Comparison of ENCODE assay signal across 19 cellular contexts in genomic region chr10:119505131-119505551, GRCh38. TPM values are rescaled to one million over a fixed set of nuclear protein-coding genes. Genes with fewer than 3 reads are reported as not detected.
DNase-seq lines count a peak whose midpoint lies in the region; ATAC-seq lines count a peak whose summit lies in the region.
"Had no signal": no experiment of that assay in that cellular context is flagged by ENCODE, and none has a peak within 500 bp of the region (broad histone marks: within the 10 kb centered on the region; RNA-seq: fewer than 3 reads in every experiment).

No MANE protein-coding gene starts in this region.

- intact Hi-C loops in activated CD4-positive, alpha-beta T cell treated with anti-CD3 and anti-CD28 coated beads for 36 hours (cut with DNase I, micrococcal nuclease): no loop called here

- no peak overlapping the region for H3K4me3 Mint-ChIP-seq in activated CD4-positive, alpha-beta T cell treated with anti-CD3 and anti-CD28 coated beads for 36 hours
- H3K4me3 Mint-ChIP-seq: activated CD4-positive, alpha-beta memory T cell treated with anti-CD3 and anti-CD28 coated beads, Interleukin-2, amount 10 ng/mL, durations not matched to agents 7 days and 5 days; activated T-helper 17 cell treated with anti-CD3 and anti-CD28 coated beads, Interleukin-2, amount 50 U/mL, for 72 hours; memory B cell had no signal

- POLR2A ChIA-PET in activated CD4-positive, alpha-beta T cell treated with anti-CD3 and anti-CD28 coated beads for 36 hours (lab: Charles Lee): interaction anchor here (0.6 kb wide), 2 partner anchors 11 to 13 kb away, joined by 4 read pairs; no protein-coding TSS in a partner anchor

- H3K9me3 ChIP-seq in effector memory CD4-positive, alpha-beta T cell (ENCODE audit: control insufficient read depth, low read length): no peaks in the 10 kb centered on the region
- H3K9me3 ChIP-seq: BLaER1 treated with 17β-estradiol and CSF1 and Interleukin-3, amounts not matched to agents 10 nM and 100 nM; tibial nerve had no signal

- H3K36me3 Mint-ChIP-seq in activated CD4-positive, alpha-beta T cell treated with anti-CD3 and anti-CD28 coated beads for 36 hours (ENCODE audit: low read depth): peaks cover 63% of the 10 kb centered on the region

- no peaks in the 10 kb centered on the region for H3K27me3 ChIP-seq in effector memory CD4-positive, alpha-beta T cell (replicated peaks; ENCODE audit: control insufficient read depth, insufficient read depth, low read length, poor library complexity, severe bottlenecking)
- no peaks in the 10 kb centered on the region for H3K27me3 ChIP-seq in rectal smooth muscle tissue (ENCODE audit: control insufficient read depth, insufficient read depth, low read length)
- H3K27me3 ChIP-seq: BLaER1 treated with 17β-estradiol and CSF1 and Interleukin-3, amounts not matched to agents 10 nM and 100 nM; foreskin keratinocyte; tibial nerve had no signal

- DNase-seq in activated CD4-positive, alpha-beta T cell treated with anti-CD3 and anti-CD28 coated beads for 36 hours: peak; percentile 25
- DNase-seq in activated CD4-positive, alpha-beta T cell treated with anti-CD3 and anti-CD28 coated beads for 48 hours: no peak
- DNase-seq in Jurkat, Clone E6-1 (ENCODE audit: low read depth, low spot score): peak; percentile 67
- DNase-seq in effector memory CD4-positive, alpha-beta T cell: no peak
- DNase-seq in NCI-H2107 (lab: John Stamatoyannopoulos, UW) (no peak), DMS153 treated with DMSO at 0.1 percent for 48 hours (lab: John Stamatoyannopoulos, UW; ENCODE audit: unreplicated experiment) (no peak), SIG-M5 treated with dmso at 0.1 percent for 504 hours (lab: John Stamatoyannopoulos, UW; ENCODE audit: unreplicated experiment) (no peak)
- DNase-seq: activated CD4-positive, alpha-beta memory T cell treated with anti-CD3 and anti-CD28 coated beads, Interleukin-2, amount 10 ng/mL, durations not matched to agents 7 days and 5 days; DMS53; foreskin keratinocyte; hippocampal formation; NCI-H146; NK-92 treated with Interleukin-12 subunit alpha and Interleukin-12 subunit beta, amount 100 ng/mL, for 24 hours; SW 1271 had no signal

- H3K36me3 ChIP-seq in effector memory CD4-positive, alpha-beta T cell (ENCODE audit: control insufficient read depth, insufficient read depth, low read length): peaks cover 18% of the 10 kb centered on the region
- H3K36me3 ChIP-seq in rectal smooth muscle tissue (ENCODE audit: control insufficient read depth, insufficient read depth, low read length): no peaks in the 10 kb centered on the region

- H3K27ac ChIP-seq in effector memory CD4-positive, alpha-beta T cell (ENCODE audit: insufficient read depth, low read length, poor library complexity, severe bottlenecking): peak overlapping the region; percentile 35
- peak overlapping the region; percentile 62 for H3K27ac ChIP-seq in rectal smooth muscle tissue (ENCODE audit: low read depth, low read length)
- H3K27ac ChIP-seq: BLaER1 treated with 17β-estradiol and CSF1 and Interleukin-3, amounts not matched to agents 10 nM and 100 nM; foreskin keratinocyte; tibial nerve had no signal

- ATAC-seq in activated CD4-positive, alpha-beta T cell treated with anti-CD3 and anti-CD28 coated beads for 36 hours: no peak
- ATAC-seq: activated T-helper 17 cell treated with anti-CD3 and anti-CD28 coated beads, Interleukin-2, amount 50 U/mL, for 72 hours; foreskin keratinocyte had no signal

- no peak overlapping the region for H3K9ac ChIP-seq in rectal smooth muscle tissue (ENCODE audit: low read length)
- H3K9ac ChIP-seq: BLaER1 treated with 17β-estradiol and CSF1 and Interleukin-3, amounts not matched to agents 10 nM and 100 nM had no signal

- H3K4me1 ChIP-seq in effector memory CD4-positive, alpha-beta T cell (ENCODE audit: control insufficient read depth, insufficient read depth, low read length, poor library complexity, severe bottlenecking): peaks cover 52% of the 10 kb centered on the region
- peaks cover 8% of the 10 kb centered on the region for H3K4me1 ChIP-seq in rectal smooth muscle tissue (ENCODE audit: control insufficient read depth, insufficient read depth, low read length)
- H3K4me1 ChIP-seq: foreskin keratinocyte had no signal

- no peaks in the 10 kb centered on the region for H3K27me3 Mint-ChIP-seq in activated CD4-positive, alpha-beta T cell treated with anti-CD3 and anti-CD28 coated beads for 36 hours
- H3K27me3 Mint-ChIP-seq: activated CD4-positive, alpha-beta memory T cell treated with anti-CD3 and anti-CD28 coated beads, Interleukin-2, amount 10 ng/mL, durations not matched to agents 7 days and 5 days; activated T-helper 17 cell treated with anti-CD3 and anti-CD28 coated beads, Interleukin-2, amount 50 U/mL, for 72 hours; memory B cell had no signal

- peak overlapping the region; percentile 67 for H3K27ac Mint-ChIP-seq in activated CD4-positive, alpha-beta T cell treated with anti-CD3 and anti-CD28 coated beads for 36 hours
- H3K27ac Mint-ChIP-seq: memory B cell had no signal

- CTCF ChIA-PET in activated CD4-positive, alpha-beta T cell treated with anti-CD3 and anti-CD28 coated beads for 36 hours (lab: Charles Lee): interaction anchor here (1.1 kb wide), 1 partner anchor 11 kb away, joined by 5 read pairs; no protein-coding TSS in a partner anchor

- no peak overlapping the region for H3K4me3 ChIP-seq in Jurkat, Clone E6-1 (ENCODE audit: low read length)
- H3K4me3 ChIP-seq in effector memory CD4-positive, alpha-beta T cell (ENCODE audit: insufficient read depth, low read depth, low read length, poor library complexity, severe bottlenecking): no peak overlapping the region
- no peak overlapping the region for H3K4me3 ChIP-seq in rectal smooth muscle tissue (ENCODE audit: low read length)
- H3K4me3 ChIP-seq: BLaER1 treated with 17β-estradiol and CSF1 and Interleukin-3, amounts not matched to agents 10 nM and 100 nM; tibial nerve had no signal

- H3K9me3 Mint-ChIP-seq in activated CD4-positive, alpha-beta T cell treated with anti-CD3 and anti-CD28 coated beads for 36 hours (ENCODE audit: low read depth): no peaks in the 10 kb centered on the region
- H3K9me3 Mint-ChIP-seq: activated CD4-positive, alpha-beta memory T cell treated with anti-CD3 and anti-CD28 coated beads, Interleukin-2, amount 10 ng/mL, durations not matched to agents 7 days and 5 days; activated T-helper 17 cell treated with anti-CD3 and anti-CD28 coated beads, Interleukin-2, amount 50 U/mL, for 72 hours; memory B cell had no signal

- H3K4me1 Mint-ChIP-seq in activated CD4-positive, alpha-beta T cell treated with anti-CD3 and anti-CD28 coated beads for 36 hours: peaks cover 80% of the 10 kb centered on the region

RNA-seq across cellular contexts. Expression of gene RGS10, which starts 37.4 kb away (rescaled TPM):
- 100 to 1,000 TPM; 186 to 191 TPM for total RNA-seq in activated CD4-positive, alpha-beta T cell treated with anti-CD3 and anti-CD28 coated beads for 36 hours
- polyA plus RNA-seq in Jurkat, Clone E6-1 (2012; ENCODE audit: insufficient read depth, insufficient read length): 99.4 TPM

Comparison
In these comparisons a context has a peak if more than half of its experiments do, and no peak if none do; other contexts are left out.
1. DNase-seq: peak in activated CD4-positive, alpha-beta T cell treated with anti-CD3 and anti-CD28 coated beads for 36 hours (single experiment) and Jurkat, Clone E6-1 (single experiment); none in activated CD4-positive, alpha-beta T cell treated with anti-CD3 and anti-CD28 coated beads for 48 hours (single experiment), effector memory CD4-positive, alpha-beta T cell (0 of 3), NCI-H2107 (single experiment), DMS153 treated with DMSO at 0.1 percent for 48 hours (single experiment) and SIG-M5 treated with dmso at 0.1 percent for 504 hours (single experiment).